In the genomic region with DNA sequence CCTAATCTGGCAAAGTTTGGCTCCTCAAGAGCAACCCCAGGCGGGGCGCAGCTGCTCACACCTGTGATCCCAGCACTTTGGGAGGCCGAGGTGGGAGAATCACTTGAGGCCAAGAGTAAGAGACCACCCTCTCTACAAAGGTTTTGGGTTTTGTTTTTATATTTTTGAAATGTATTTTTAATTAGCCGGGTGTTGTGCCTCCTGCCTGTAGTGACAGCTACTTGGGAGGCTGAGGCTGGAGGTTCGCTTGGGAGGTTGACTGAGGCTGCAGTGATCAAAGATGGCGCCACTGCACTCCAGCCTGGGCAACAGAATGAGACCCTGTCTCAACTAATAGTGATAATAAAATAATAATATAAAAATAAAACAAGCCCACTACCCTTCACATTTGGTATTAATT, we compare ENCODE assay signal across 8 cellular contexts. TPM values are rescaled to one million over a fixed set of nuclear protein-coding genes. Genes with fewer than 3 reads are reported as not detected.
DNase-seq lines count a peak whose midpoint lies in the region; ATAC-seq and TF ChIP-seq lines count a peak whose summit lies in the region.

No MANE protein-coding gene starts in this region.

- peak overlapping the region; percentile 98 for H3K9ac ChIP-seq in BLaER1
- peak overlapping the region; percentile 50 for H3K9ac ChIP-seq in Loucy (ENCODE audit: low read depth, low read length, poor library complexity, severe bottlenecking)
- H3K9ac ChIP-seq in neural cell (ENCODE audit: low read length), result peak overlapping the region; percentile 64

- peak overlapping the region; percentile 88 for H2AFZ ChIP-seq in Loucy (ENCODE audit: low read length)
- H2AFZ ChIP-seq in neural cell (ENCODE audit: low read depth, low read length), result no peak overlapping the region

- H3K4me2 ChIP-seq in BLaER1, result peak overlapping the region; percentile 82
- H3K4me2 ChIP-seq in Loucy (ENCODE audit: low read depth, low read length, poor library complexity, severe bottlenecking), result peak overlapping the region; percentile 72
- no peak overlapping the region for H3K4me2 ChIP-seq in neural cell (ENCODE audit: low read length)

- TF ChIP-seq CTCF in Loucy (conservative IDR thresholded peaks at IDR 0.05; ENCODE audit: low read length) (no peak), neural cell (IDR thresholded peaks at IDR 0.05; ENCODE audit: poor library complexity, severe bottlenecking) (no peak), GM20000 (IDR thresholded peaks at IDR 0.05; ENCODE audit: extremely low read depth, missing control alignments) (no peak)

- H3K27ac ChIP-seq in BLaER1 (peak overlapping the region; percentile 99), ectodermal cell (ENCODE audit: insufficient read depth, low read depth, low read length, poor library complexity, severe bottlenecking) (no peak overlapping the region), neural cell (ENCODE audit: low read length) (no peak overlapping the region)

- H3K4me1 ChIP-seq in BLaER1 (peaks cover 32% of the 10 kb centered on the region), Loucy (ENCODE audit: insufficient read depth, low read length, poor library complexity, severe bottlenecking) (peaks cover 26% of the 10 kb centered on the region), ectodermal cell (ENCODE audit: control insufficient read depth, insufficient read depth, low read length) (peaks cover 30% of the 10 kb centered on the region)

- TF ChIP-seq RAD21 in neural cell (conservative IDR thresholded peaks at IDR 0.05), result no peak

- H4K20me1 ChIP-seq in BLaER1 (peaks cover 36% of the 10 kb centered on the region), Loucy (ENCODE audit: insufficient read depth, low read length, poor library complexity, severe bottlenecking) (peaks cover 27% of the 10 kb centered on the region), neural cell (ENCODE audit: insufficient read depth) (peaks cover 33% of the 10 kb centered on the region)

- H3K27me3 ChIP-seq in BLaER1, result no peaks in the 10 kb centered on the region
- no peaks in the 10 kb centered on the region for H3K27me3 ChIP-seq in Loucy (ENCODE audit: insufficient read depth, low read length, poor library complexity, severe bottlenecking)
- H3K27me3 ChIP-seq in ectodermal cell (ENCODE audit: control insufficient read depth, insufficient read depth, low read length, poor library complexity, severe bottlenecking), result peaks cover 13% of the 10 kb centered on the region
- H3K27me3 ChIP-seq in neural cell (ENCODE audit: insufficient read depth, low read depth, low read length), result no peaks in the 10 kb centered on the region

- DNase-seq in HuH-7 (ENCODE audit: low spot score) (no peak), GM20000 (ENCODE audit: low spot score) (no peak)
- DNase-seq in activated CD4-positive, alpha-beta T cell treated with anti-CD3 and anti-CD28 coated beads, Interleukin-2, amount 50 U/mL, for 48 hours, result no peak

- peak overlapping the region; percentile 97 for H3K4me3 ChIP-seq in BLaER1
- peak overlapping the region; percentile 71 for H3K4me3 ChIP-seq in Loucy (ENCODE audit: low read length, poor library complexity, severe bottlenecking)
- peak overlapping the region; percentile 50 for H3K4me3 ChIP-seq in ectodermal cell (ENCODE audit: insufficient read depth, low read depth, low read length)
- H3K4me3 ChIP-seq in neural cell (ENCODE audit: low read length), result peak overlapping the region; percentile 73

- H3K9me3 ChIP-seq in BLaER1, result no peaks in the 10 kb centered on the region
- H3K9me3 ChIP-seq in Loucy (ENCODE audit: insufficient read depth, low read depth, low read length), result no peaks in the 10 kb centered on the region
- no peaks in the 10 kb centered on the region for H3K9me3 ChIP-seq in ectodermal cell (ENCODE audit: control insufficient read depth, low read length)
- no peaks in the 10 kb centered on the region for H3K9me3 ChIP-seq in neural cell (ENCODE audit: low read length)

- no peak for TF ChIP-seq EP300 in neural cell (conservative IDR thresholded peaks at IDR 0.05; ENCODE audit: poor library complexity, severe bottlenecking)

- H3K36me3 ChIP-seq in BLaER1, result no peaks in the 10 kb centered on the region
- H3K36me3 ChIP-seq in Loucy (ENCODE audit: insufficient read depth, low read length), result no peaks in the 10 kb centered on the region
- H3K36me3 ChIP-seq in ectodermal cell (ENCODE audit: control insufficient read depth, insufficient read depth, low read length), result no peaks in the 10 kb centered on the region
- no peaks in the 10 kb centered on the region for H3K36me3 ChIP-seq in neural cell (ENCODE audit: insufficient read depth, low read length)

- 87 to 89% methylated on average over 6 of the region's 6 CpGs for WGBS in ectodermal cell, 2 experiments

- H3K79me2 ChIP-seq in Loucy (ENCODE audit: insufficient read depth, low read length), result peaks cover 36% of the 10 kb centered on the region
- peaks cover 33% of the 10 kb centered on the region for H3K79me2 ChIP-seq in neural cell (replicated peaks; ENCODE audit: insufficient read depth, low read length)

- H3K9me2 ChIP-seq in Loucy (replicated peaks; ENCODE audit: low read depth, low read length), result no peaks in the 10 kb centered on the region
- H3K9me2 ChIP-seq in neural cell (ENCODE audit: insufficient read depth, low read length), result no peaks in the 10 kb centered on the region

- ATAC-seq in GM21367 (IDR thresholded peaks at IDR 0.05; ENCODE audit: unreplicated experiment), result no peak

- H3F3A ChIP-seq in Loucy (ENCODE audit: low read depth), result no peaks in the 10 kb centered on the region
- no peaks in the 10 kb centered on the region for H3F3A ChIP-seq in neural cell (ENCODE audit: insufficient read depth, low read length, poor library complexity, severe bottlenecking)

TF ChIP-seq in neural cell, 6 proteins besides CTCF, POLR2A, EP300 and RAD21:
- no peak for TF ChIP-seq MXI1 (conservative IDR thresholded peaks at IDR 0.05; ENCODE audit: poor library complexity, severe bottlenecking)
- no peak for TF ChIP-seq POLR2AphosphoS5 (IDR thresholded peaks at IDR 0.05)
- TF ChIP-seq SMC3 (conservative IDR thresholded peaks at IDR 0.05; ENCODE audit: poor library complexity), result no peak
- no peak for TF ChIP-seq TAF1 (IDR thresholded peaks at IDR 0.05; ENCODE audit: low read depth)
- TF ChIP-seq, protein P1, sequence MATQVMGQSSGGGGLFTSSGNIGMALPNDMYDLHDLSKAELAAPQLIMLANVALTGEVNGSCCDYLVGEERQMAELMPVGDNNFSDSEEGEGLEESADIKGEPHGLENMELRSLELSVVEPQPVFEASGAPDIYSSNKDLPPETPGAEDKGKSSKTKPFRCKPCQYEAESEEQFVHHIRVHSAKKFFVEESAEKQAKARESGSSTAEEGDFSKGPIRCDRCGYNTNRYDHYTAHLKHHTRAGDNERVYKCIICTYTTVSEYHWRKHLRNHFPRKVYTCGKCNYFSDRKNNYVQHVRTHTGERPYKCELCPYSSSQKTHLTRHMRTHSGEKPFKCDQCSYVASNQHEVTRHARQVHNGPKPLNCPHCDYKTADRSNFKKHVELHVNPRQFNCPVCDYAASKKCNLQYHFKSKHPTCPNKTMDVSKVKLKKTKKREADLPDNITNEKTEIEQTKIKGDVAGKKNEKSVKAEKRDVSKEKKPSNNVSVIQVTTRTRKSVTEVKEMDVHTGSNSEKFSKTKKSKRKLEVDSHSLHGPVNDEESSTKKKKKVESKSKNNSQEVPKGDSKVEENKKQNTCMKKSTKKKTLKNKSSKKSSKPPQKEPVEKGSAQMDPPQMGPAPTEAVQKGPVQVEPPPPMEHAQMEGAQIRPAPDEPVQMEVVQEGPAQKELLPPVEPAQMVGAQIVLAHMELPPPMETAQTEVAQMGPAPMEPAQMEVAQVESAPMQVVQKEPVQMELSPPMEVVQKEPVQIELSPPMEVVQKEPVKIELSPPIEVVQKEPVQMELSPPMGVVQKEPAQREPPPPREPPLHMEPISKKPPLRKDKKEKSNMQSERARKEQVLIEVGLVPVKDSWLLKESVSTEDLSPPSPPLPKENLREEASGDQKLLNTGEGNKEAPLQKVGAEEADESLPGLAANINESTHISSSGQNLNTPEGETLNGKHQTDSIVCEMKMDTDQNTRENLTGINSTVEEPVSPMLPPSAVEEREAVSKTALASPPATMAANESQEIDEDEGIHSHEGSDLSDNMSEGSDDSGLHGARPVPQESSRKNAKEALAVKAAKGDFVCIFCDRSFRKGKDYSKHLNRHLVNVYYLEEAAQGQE (IDR thresholded peaks at IDR 0.05; ENCODE audit: borderline replicate concordance), result no peak
- no peak for TF ChIP-seq EZH2 (IDR thresholded peaks at IDR 0.05; ENCODE audit: borderline replicate concordance, insufficient read depth, low read length, poor library complexity, severe bottlenecking)

RNA-seq across cellular contexts. Expression of gene USP7, which starts 0.8 kb away (rescaled TPM):
- polyA plus RNA-seq in ectodermal cell (2013, experiment 1 of 4), result 122 TPM
- polyA plus RNA-seq in ectodermal cell (2013, experiment 2 of 4), result 122 TPM
- 65.4 TPM for polyA plus RNA-seq in ectodermal cell (2013, experiment 3 of 4)
- 82.3 TPM for polyA plus RNA-seq in ectodermal cell (2013, experiment 4 of 4)
- 49.9 and 52.5 TPM in 2 replicates for polyA plus RNA-seq in neural cell
- 95.7 and 123 TPM in 2 replicates for polyA minus RNA-seq in neural cell
